Comparison of ENCODE assay signal across 10 cellular contexts in genomic region chr11:101129203-101129943, GRCh38.
DNase-seq lines count a peak whose midpoint lies in the region; ATAC-seq and TF ChIP-seq lines count a peak whose summit lies in the region.
"Had no signal": no experiment of that assay in that cellular context is flagged by ENCODE, and none has a peak within 500 bp of the region (broad histone marks: within the 10 kb centered on the region; RNA-seq: fewer than 3 reads in every experiment).

TSS of gene PGR (minus strand) at chr11:101129813. CDS start at chr11:101129070, 743 bp downstream.

- H3K4me3 ChIP-seq in tibial artery, result peak within 1 kb of the TSS; percentile 78 to 82
- H3K4me3 ChIP-seq in brain microvascular endothelial cell (ENCODE audit: low read depth, low read length), result no peak within 1 kb of the TSS

- H3K9me3 ChIP-seq in tibial artery, result no peaks in the 10 kb centered on the region

- H3K27ac ChIP-seq in tibial artery, result peak within 1 kb of the TSS; percentile 95 to 97
- no peak within 1 kb of the TSS for H3K27ac ChIP-seq in brain microvascular endothelial cell

- H3K36me3 ChIP-seq in tibial artery (no peaks in the 10 kb centered on the region), brain microvascular endothelial cell (replicated peaks) (no peaks in the 10 kb centered on the region)

- H3K4me1 Mint-ChIP-seq in memory B cell, result peaks cover 5% of the 10 kb centered on the region
- H3K4me1 Mint-ChIP-seq: central memory CD8-positive, alpha-beta T cell had no signal

- no peak within 1 kb of the TSS for H3K27ac Mint-ChIP-seq in memory B cell
- H3K27ac Mint-ChIP-seq: T-helper 1 cell treated with Interleukin-12 subunit alpha and Interleukin-12 subunit beta and Interleukin-4 antibody, amounts not matched to agents 30 μg/mL and 1 μg/mL, for 36 hours had no signal

- peaks cover 17% of the 10 kb centered on the region for H3K27me3 Mint-ChIP-seq in memory B cell

- in situ Hi-C loops in brain microvascular endothelial cell (cut with HindIII; ENCODE audit: low pct_ligation_motif_present, low sequenced_read_pairs), result no loop called here

- H3K36me3 Mint-ChIP-seq in memory B cell, result no peaks in the 10 kb centered on the region

- peaks cover 0 to 22% (median 11%) of the 10 kb centered on the region in 4 donors for H3K4me1 ChIP-seq in tibial artery

- TF ChIP-seq CTCF in tibial artery (IDR thresholded peaks at IDR 0.05) (no peak), brain microvascular endothelial cell (IDR thresholded peaks at IDR 0.05; ENCODE audit: low read depth, low read length, missing control alignments) (no peak)

- H3K27me3 ChIP-seq in tibial artery, result no peaks in the 10 kb centered on the region
- peaks cover 59% of the 10 kb centered on the region for H3K27me3 ChIP-seq in brain microvascular endothelial cell (replicated peaks)

- DNase-seq in NCI-H1105 (lab: John Stamatoyannopoulos, UW) (peak; percentile 10), NCI-H1105 treated with DMSO at 0.1 percent for 48 hours (lab: John Stamatoyannopoulos, UW) (no peak), ecto neural progenitor cell (ENCODE audit: low spot score) (peak; percentile 53), memory B cell (ENCODE audit: low spot score in 2 of 2) (no peak), tibial artery (peak; percentile 69 to 85), kidney glomerular epithelial cell (lab: John Stamatoyannopoulos, UW) (no peak), EL (no peak), brain microvascular endothelial cell (no peak)

- no peaks in the 10 kb centered on the region for H3K9me3 Mint-ChIP-seq in memory B cell
- H3K9me3 Mint-ChIP-seq: central memory CD8-positive, alpha-beta T cell; T-helper 1 cell treated with Interleukin-12 subunit alpha and Interleukin-12 subunit beta and Interleukin-4 antibody, amounts not matched to agents 30 μg/mL and 1 μg/mL, for 36 hours had no signal

- no peak for ATAC-seq in memory B cell (ENCODE audit: low read depth)

- peak within 1 kb of the TSS; percentile 39 for H3K4me3 Mint-ChIP-seq in memory B cell
- H3K4me3 Mint-ChIP-seq: central memory CD8-positive, alpha-beta T cell; T-helper 1 cell treated with Interleukin-12 subunit alpha and Interleukin-12 subunit beta and Interleukin-4 antibody, amounts not matched to agents 30 μg/mL and 1 μg/mL, for 36 hours had no signal

- intact Hi-C loops in tibial artery (cut with DNase I; ENCODE audit: low total_unique reads), result loop anchor here (10.0 kb wide), 1 partner anchor 445 kb away; the partner anchor contains the start of gene ARHGAP42

Comparison
In these comparisons a context has a peak if more than half of its experiments do, and no peak if none do; other contexts are left out.
1. DNase-seq: peak in NCI-H1105 (single experiment), ecto neural progenitor cell (single experiment) and tibial artery (2 of 2); none in NCI-H1105 treated with DMSO at 0.1 percent for 48 hours (single experiment), memory B cell (0 of 2), kidney glomerular epithelial cell (single experiment), EL (single experiment) and brain microvascular endothelial cell (single experiment).